ENCODE assay signal across 30 cellular contexts in genomic region chr16:8975039-8975438, GRCh38.
"Had no signal": no experiment of that assay in that cellular context is flagged by ENCODE, and none has a peak within 500 bp of the region (broad histone marks: within the 10 kb centered on the region; RNA-seq: fewer than 3 reads in every experiment).

No MANE protein-coding gene starts in this region.

- H3K27ac Mint-ChIP-seq: immature natural killer cell; nephron; neural progenitor cell; progenitor cell of endocrine pancreas; stimulated activated memory B cell treated with anti-CD40 and anti-IgM and Interleukin-4, amounts not matched to agents 10 μg/mL and 1 μg/mL and 100 μg/mL, for 72 hours; stimulated activated naive CD8-positive, alpha-beta T cell treated with anti-CD3 and anti-CD28 coated beads, Interleukin-15, amount 100 ng/mL, for 72 hours had no signal

- H3K9me3 ChIP-seq: left lung, lower lobe of right lung, neutrophil, right atrium auricular region, right lobe of liver, thyroid gland, transverse colon, upper lobe of left lung, vagina had no signal

- H3K4me1 ChIP-seq: left lung, lower lobe of right lung, neural progenitor cell, right atrium auricular region, right lobe of liver, thyroid gland, transverse colon, upper lobe of left lung had no signal

- H3K27me3 Mint-ChIP-seq: progenitor cell of endocrine pancreas; stimulated activated naive CD8-positive, alpha-beta T cell treated with anti-CD3 and anti-CD28 coated beads, Interleukin-15, amount 100 ng/mL, for 72 hours had no signal

- H2AFZ ChIP-seq: neural progenitor cell had no signal

- H3K4me3 Mint-ChIP-seq: immature natural killer cell; naive thymus-derived CD8-positive, alpha-beta T cell; nephron; neural progenitor cell; stimulated activated memory B cell treated with anti-CD40 and anti-IgM and Interleukin-4, amounts not matched to agents 10 μg/mL and 1 μg/mL and 100 μg/mL, for 72 hours; stimulated activated naive CD8-positive, alpha-beta T cell treated with anti-CD3 and anti-CD28 coated beads, Interleukin-15, amount 100 ng/mL, for 72 hours had no signal

- H3K27me3 ChIP-seq: left lung, neural progenitor cell, right atrium auricular region, right lobe of liver, thyroid gland, transverse colon, upper lobe of left lung, vagina had no signal

- H3K4me3 ChIP-seq: left lung, lower lobe of right lung, neural progenitor cell, right atrium auricular region, right lobe of liver, smooth muscle cell, thyroid gland, transverse colon, upper lobe of left lung, vagina had no signal

- H3K4me2 ChIP-seq: neural progenitor cell, smooth muscle cell had no signal

- H3K36me3 ChIP-seq: left lung, lower lobe of right lung, neural progenitor cell, neutrophil, right atrium auricular region, right lobe of liver, thyroid gland, transverse colon, upper lobe of left lung, vagina had no signal

- H3K36me3 Mint-ChIP-seq: immature natural killer cell had no signal

- DNase-seq: hypothalamus; immature natural killer cell; kidney; left colon; left lung; lower lobe of right lung; mammary epithelial cell; mesenchymal stem cell; naive thymus-derived CD8-positive, alpha-beta T cell; occipital lobe; stimulated activated CD4-positive, alpha-beta T cell treated with anti-CD3 and anti-CD28 coated beads, Interleukin-1b, Interleukin-23, amount 100 ng/mL, for 48 hours; stimulated activated CD4-positive, alpha-beta T cell treated with anti-CD3 and anti-CD28 coated beads, Interleukin-2, amount 100 ng/mL, for 48 hours; stimulated activated CD4-positive, alpha-beta T cell treated with anti-CD3 and anti-CD28 coated beads, Interleukin-4, amount 100 ng/mL, for 4 hours; stimulated activated CD8-positive, alpha-beta memory T cell treated with anti-CD3 and anti-CD28 coated beads, Interleukin-4, amount 100 ng/mL, for 48 hours; stimulated activated naive CD4-positive, alpha-beta T cell treated with Interleukin-2 at 50 U/mL for 16 hours; stimulated activated naive CD8-positive, alpha-beta T cell treated with anti-CD3 and anti-CD28 coated beads, Interleukin-15, amount 100 ng/mL, for 72 hours; substantia nigra; thyroid gland; transverse colon; upper lobe of left lung had no signal

- H3K4me1 Mint-ChIP-seq: naive thymus-derived CD8-positive, alpha-beta T cell; neural progenitor cell; stimulated activated memory B cell treated with anti-CD40 and anti-IgM and Interleukin-4, amounts not matched to agents 10 μg/mL and 1 μg/mL and 100 μg/mL, for 72 hours; stimulated activated naive CD8-positive, alpha-beta T cell treated with anti-CD3 and anti-CD28 coated beads, Interleukin-15, amount 100 ng/mL, for 72 hours had no signal

- H3K9me3 Mint-ChIP-seq: immature natural killer cell; stimulated activated naive CD8-positive, alpha-beta T cell treated with anti-CD3 and anti-CD28 coated beads, Interleukin-15, amount 100 ng/mL, for 72 hours had no signal

- FAIRE-seq: islet of Langerhans, kidney had no signal

- ATAC-seq: left colon; left lung; lower lobe of right lung; naive thymus-derived CD8-positive, alpha-beta T cell; right lobe of liver; stimulated activated memory B cell treated with anti-CD40 and anti-IgM and Interleukin-4, amounts not matched to agents 10 μg/mL and 1 μg/mL and 100 μg/mL, for 72 hours; stimulated activated naive CD8-positive, alpha-beta T cell treated with anti-CD3 and anti-CD28 coated beads, Interleukin-15, amount 100 ng/mL, for 72 hours had no signal

- H3K9ac ChIP-seq: neural progenitor cell had no signal

- H3K27ac ChIP-seq: left lung, lower lobe of right lung, neural progenitor cell, neutrophil, right atrium auricular region, right lobe of liver, thyroid gland, transverse colon, upper lobe of left lung, vagina had no signal
